15 cellular contexts compared by ENCODE assay signal in genomic region chr10:119898577-119898976, GRCh38.
"Had no signal": no experiment of that assay in that cellular context is flagged by ENCODE, and none has a peak within 500 bp of the region (broad histone marks: within the 10 kb centered on the region; RNA-seq: fewer than 3 reads in every experiment).

No MANE protein-coding gene starts in this region.

- H3K9me3 Mint-ChIP-seq: activated CD4-positive, alpha-beta T cell treated with anti-CD3 and anti-CD28 coated beads, Interleukin-2, amount 10 ng/mL, durations not matched to agents 24 days and 14 days; activated naive CD4-positive, alpha-beta T cell treated with anti-CD3 and anti-CD28 coated beads for 36 hours; activated T-helper 2 cell treated with anti-CD3 and anti-CD28 coated beads, Interferon-gamma antibody, Interleukin-2, Interleukin-4, amounts not matched to agents 10 μg/mL and 5 μg/mL and 100 μg/mL, durations not matched to agents 14 hours and 24 hours and 36 hours had no signal

- H3K4me3 ChIP-seq: ovary, thoracic aorta had no signal

- DNase-seq: activated CD4-positive, alpha-beta T cell treated with anti-CD3 and anti-CD28 coated beads, Interleukin-2, amount 10 ng/mL, durations not matched to agents 24 days and 14 days; activated CD4-positive, CD25-positive, alpha-beta regulatory T cell; activated CD8-positive, alpha-beta memory T cell treated with anti-CD3 and anti-CD28 coated beads, Interleukin-2, amount 50 U/mL, for 48 hours; activated naive CD4-positive, alpha-beta T cell treated with anti-CD3 and anti-CD28 coated beads for 36 hours; amniotic stem cell; cortex of kidney; effector CD8-positive, alpha-beta T cell; foreskin keratinocyte; head of caudate nucleus; kidney glomerular epithelial cell; ovary; T-helper 2 cell had no signal

- ATAC-seq: foreskin keratinocyte, sciatic nerve had no signal

- H3K4me3 Mint-ChIP-seq: activated CD4-positive, alpha-beta T cell treated with anti-CD3 and anti-CD28 coated beads, Interleukin-2, amount 10 ng/mL, durations not matched to agents 24 days and 14 days; activated naive CD4-positive, alpha-beta T cell treated with anti-CD3 and anti-CD28 coated beads for 36 hours had no signal

- H3K27ac Mint-ChIP-seq: activated CD4-positive, alpha-beta T cell treated with anti-CD3 and anti-CD28 coated beads, Interleukin-2, amount 10 ng/mL, durations not matched to agents 24 days and 14 days; activated naive CD4-positive, alpha-beta T cell treated with anti-CD3 and anti-CD28 coated beads for 36 hours; activated T-helper 2 cell treated with anti-CD3 and anti-CD28 coated beads, Interferon-gamma antibody, Interleukin-2, Interleukin-4, amounts not matched to agents 10 μg/mL and 5 μg/mL and 100 μg/mL, durations not matched to agents 14 hours and 24 hours and 36 hours had no signal

- H3K9me3 ChIP-seq: ovary, thoracic aorta had no signal

- H3K27me3 Mint-ChIP-seq: activated CD4-positive, alpha-beta T cell treated with anti-CD3 and anti-CD28 coated beads, Interleukin-2, amount 10 ng/mL, durations not matched to agents 24 days and 14 days had no signal

- H3K27me3 ChIP-seq: foreskin keratinocyte, ovary had no signal

- H3K27ac ChIP-seq: foreskin keratinocyte, ovary, thoracic aorta had no signal

- H3K36me3 ChIP-seq: ovary had no signal
